ENCODE assay signal across 12 cellular contexts in genomic region chr19:57954996-57955395, GRCh38. TPM values are rescaled to one million over a fixed set of nuclear protein-coding genes. Genes with fewer than 3 reads are reported as not detected.
"Had no signal": no experiment of that assay in that cellular context is flagged by ENCODE, and none has a peak within 500 bp of the region (broad histone marks: within the 10 kb centered on the region; RNA-seq: fewer than 3 reads in every experiment).

No MANE protein-coding gene starts in this region.

- H3K9ac ChIP-seq: GM23248 had no signal

- H3K4me1 ChIP-seq: HAP-1 had no signal

- H3K4me1 Mint-ChIP-seq: GM23338, H9 had no signal

- DNase-seq: GM23248, GOT3, H7, H9, HCEC 1CT, HFFc6 had no signal

- ATAC-seq: GM23338, HCT116 had no signal

- H3K4me3 Mint-ChIP-seq: GM23338, H9, HFFc6 had no signal

- H3K27ac ChIP-seq: GM23248 had no signal

- H3K36me3 ChIP-seq: HAP-1 had no signal

- H3K4me3 ChIP-seq: GM23248, GM23338, HAP-1 had no signal

- H2AFZ ChIP-seq: GM23248, GM23338 had no signal

- H3K4me2 ChIP-seq: GM23338 had no signal

- H3K27ac Mint-ChIP-seq: GM23338, H9, HFFc6 had no signal

- FAIRE-seq: H1, H54 had no signal

RNA-seq across cellular contexts. Expression of gene C19orf18, which starts 19.3 kb away (rescaled TPM):
- total RNA-seq: GM23248, GM23338, H4 had no signal
